ENCODE assay signal across 8 cellular contexts in genomic region chr22:40856513-40857308, GRCh38. TPM values are rescaled to one million over a fixed set of nuclear protein-coding genes. Genes with fewer than 3 reads are reported as not detected.
DNase-seq lines count a peak whose midpoint lies in the region; ATAC-seq and TF ChIP-seq lines count a peak whose summit lies in the region.

Gene ST13 (minus strand): TSS chr22:40856639. CDS start chr22:40856540, 99 bp downstream.
Gene XPNPEP3 (plus strand): TSS chr22:40857148. CDS start chr22:40857182, 34 bp downstream.

- H3K4me3 ChIP-seq in suprapubic skin, result peak within 1 kb of the TSS; percentile 88

- peak within 1 kb of the TSS; percentile 97 for H3K27ac ChIP-seq in suprapubic skin

- peak; percentile 47 to 83 for TF ChIP-seq POLR2A in suprapubic skin (IDR thresholded peaks at IDR 0.05)

- DNase-seq in GM10266 (ENCODE audit: extremely low spot score) (peak; percentile 90), NCI-H1092 (lab: John Stamatoyannopoulos, UW) (peak; percentile 95), globus pallidus (ENCODE audit: low spot score) (peak; percentile 96), nucleus accumbens (lab: John Stamatoyannopoulos, UW) (peak; percentile 55 to 99 (median 96)), suprapubic skin (ENCODE audit: low spot score in 2 of 2) (peak; percentile 99)

- no peaks in the 10 kb centered on the region for H3K9me3 ChIP-seq in suprapubic skin

- H3K4me1 Mint-ChIP-seq in activated naive CD4-positive, alpha-beta T cell treated with anti-CD3 and anti-CD28 coated beads, Interleukin-2, amount 50 U/mL, for 24 hours, result peaks cover 61% of the 10 kb centered on the region

- peaks cover 5% of the 10 kb centered on the region for H3K36me3 Mint-ChIP-seq in activated naive CD4-positive, alpha-beta T cell treated with anti-CD3 and anti-CD28 coated beads, Interleukin-2, amount 50 U/mL, for 24 hours

- peak within 1 kb of the TSS; percentile 100 for H3K27ac Mint-ChIP-seq in activated naive CD4-positive, alpha-beta T cell treated with anti-CD3 and anti-CD28 coated beads, Interleukin-2, amount 50 U/mL, for 24 hours

- WGBS in suprapubic skin, result under 1% methylated on average over 46 of the region's 63 CpGs

- H3K9me3 Mint-ChIP-seq in activated naive CD4-positive, alpha-beta T cell treated with anti-CD3 and anti-CD28 coated beads, Interleukin-2, amount 50 U/mL, for 24 hours, result no peaks in the 10 kb centered on the region

- no peaks in the 10 kb centered on the region for H3K27me3 ChIP-seq in suprapubic skin

- peak; percentile 88 for ATAC-seq in HG02588 (IDR thresholded peaks at IDR 0.05; ENCODE audit: unreplicated experiment)
- peak; percentile 98 for ATAC-seq in SK-N-SH treated with all-trans-retinoic acid at 6 μM for 48 hours

- peak within 1 kb of the TSS; percentile 98 for H3K4me3 Mint-ChIP-seq in activated naive CD4-positive, alpha-beta T cell treated with anti-CD3 and anti-CD28 coated beads, Interleukin-2, amount 50 U/mL, for 24 hours

- no peaks in the 10 kb centered on the region for H3K36me3 ChIP-seq in suprapubic skin

- H3K4me1 ChIP-seq in suprapubic skin, result peaks cover 51% of the 10 kb centered on the region

- TF ChIP-seq CTCF in GM10266 (IDR thresholded peaks at IDR 0.05; ENCODE audit: control insufficient read depth, insufficient read depth, low read depth, missing control alignments) (peak; percentile 23), suprapubic skin (IDR thresholded peaks at IDR 0.05) (peak in 1 of 2 donors; percentile 19)

- H3K27me3 Mint-ChIP-seq in activated naive CD4-positive, alpha-beta T cell treated with anti-CD3 and anti-CD28 coated beads, Interleukin-2, amount 50 U/mL, for 24 hours, result no peaks in the 10 kb centered on the region

- TF ChIP-seq EP300 in suprapubic skin (IDR thresholded peaks at IDR 0.05), result no peak

TF ChIP-seq in SK-N-SH treated with all-trans-retinoic acid at 6 μM for 48 hours, 23 proteins besides CTCF, POLR2A, EP300 and RAD21:
- TF ChIP-seq BACH2 (CRISPR knock-in tag; IDR thresholded peaks at IDR 0.05; ENCODE audit: borderline replicate concordance) (no peak), ISL1 (CRISPR knock-in tag; IDR thresholded peaks at IDR 0.05) (no peak), ZFP3 (CRISPR knock-in tag; IDR thresholded peaks at IDR 0.05) (no peak), PATZ1 (CRISPR knock-in tag; IDR thresholded peaks at IDR 0.05; ENCODE audit: borderline replicate concordance) (no peak), TCF4 (CRISPR knock-in tag; IDR thresholded peaks at IDR 0.05; ENCODE audit: borderline replicate concordance) (no peak)
- TF ChIP-seq, protein P1, sequence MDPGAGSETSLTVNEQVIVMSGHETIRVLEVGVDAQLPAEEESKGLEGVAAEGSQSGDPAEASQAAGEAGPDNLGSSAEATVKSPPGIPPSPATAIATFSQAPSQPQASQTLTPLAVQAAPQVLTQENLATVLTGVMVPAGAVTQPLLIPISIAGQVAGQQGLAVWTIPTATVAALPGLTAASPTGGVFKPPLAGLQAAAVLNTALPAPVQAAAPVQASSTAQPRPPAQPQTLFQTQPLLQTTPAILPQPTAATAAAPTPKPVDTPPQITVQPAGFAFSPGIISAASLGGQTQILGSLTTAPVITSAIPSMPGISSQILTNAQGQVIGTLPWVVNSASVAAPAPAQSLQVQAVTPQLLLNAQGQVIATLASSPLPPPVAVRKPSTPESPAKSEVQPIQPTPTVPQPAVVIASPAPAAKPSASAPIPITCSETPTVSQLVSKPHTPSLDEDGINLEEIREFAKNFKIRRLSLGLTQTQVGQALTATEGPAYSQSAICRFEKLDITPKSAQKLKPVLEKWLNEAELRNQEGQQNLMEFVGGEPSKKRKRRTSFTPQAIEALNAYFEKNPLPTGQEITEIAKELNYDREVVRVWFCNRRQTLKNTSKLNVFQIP (CRISPR knock-in tag; IDR thresholded peaks at IDR 0.05; ENCODE audit: borderline replicate concordance, low read depth), result no peak

RNA-seq across cellular contexts. Expression of gene ST13, which starts in this region (rescaled TPM):
- total RNA-seq in suprapubic skin, result 100 to 1,000 TPM; 104 to 117 (median 115) TPM

RNA-seq across cellular contexts. Expression of gene XPNPEP3, which starts in this region (rescaled TPM):
- 10 to 100 TPM in 3 of 4 donors, 1 to 10 TPM in 1; 10.0 to 19.5 (median 14.6) TPM for total RNA-seq in suprapubic skin

Comparison
In these comparisons a context has a peak if more than half of its experiments do, and no peak if none do; other contexts are left out.
1. Peak in every context shown above with its lines: DNase-seq, ATAC-seq, H3K4me3 ChIP-seq and H3K27ac ChIP-seq.